ENCODE assay signal across 2 cellular contexts in the genomic region with DNA sequence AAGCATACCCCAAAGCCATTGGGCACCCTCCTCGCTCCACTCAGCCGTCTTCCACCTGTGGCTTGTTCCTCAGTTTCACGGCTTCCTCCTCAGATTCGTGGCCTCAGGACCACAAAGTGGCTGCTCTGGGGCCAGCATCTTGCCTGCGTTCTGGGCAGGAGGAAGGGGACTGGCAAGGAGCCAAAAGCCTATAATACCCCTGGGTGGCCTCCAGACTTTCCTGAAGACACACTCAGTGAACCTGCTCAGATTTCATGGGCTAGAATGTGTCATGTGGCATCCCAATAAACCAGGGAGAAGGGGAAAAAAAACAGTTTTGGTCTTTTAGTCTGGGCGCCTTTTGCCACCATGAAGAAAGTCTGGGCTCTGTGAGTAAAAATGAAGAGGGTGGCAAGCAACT.
TF ChIP-seq lines count a peak whose summit lies in the region.

No MANE protein-coding gene starts in this region.

TF ChIP-seq in H1, 55 proteins besides CTCF, POLR2A, EP300 and RAD21:
- no peak for TF ChIP-seq SIN3A (conservative IDR thresholded peaks at IDR 0.05 in 1 of 2, IDR thresholded peaks at IDR 0.05 in 1 of 2; ENCODE audit: low read depth in 1 of 2, low read length in 2 of 2)
- TF ChIP-seq CEBPB (IDR thresholded peaks at IDR 0.05; ENCODE audit: low read depth, low read length) = no peak
- TF ChIP-seq, protein P1, sequence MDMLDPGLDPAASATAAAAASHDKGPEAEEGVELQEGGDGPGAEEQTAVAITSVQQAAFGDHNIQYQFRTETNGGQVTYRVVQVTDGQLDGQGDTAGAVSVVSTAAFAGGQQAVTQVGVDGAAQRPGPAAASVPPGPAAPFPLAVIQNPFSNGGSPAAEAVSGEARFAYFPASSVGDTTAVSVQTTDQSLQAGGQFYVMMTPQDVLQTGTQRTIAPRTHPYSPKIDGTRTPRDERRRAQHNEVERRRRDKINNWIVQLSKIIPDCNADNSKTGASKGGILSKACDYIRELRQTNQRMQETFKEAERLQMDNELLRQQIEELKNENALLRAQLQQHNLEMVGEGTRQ (IDR thresholded peaks at IDR 0.05; ENCODE audit: low read length) = no peak
- TF ChIP-seq SRF (IDR thresholded peaks at IDR 0.05; ENCODE audit: low read depth, low read length) = no peak
- TF ChIP-seq RNF2 (IDR thresholded peaks at IDR 0.05; ENCODE audit: borderline replicate concordance, low read depth, low read length, missing control alignments, poor library complexity, severe bottlenecking) = no peak
- TF ChIP-seq SAP30 (IDR thresholded peaks at IDR 0.05; ENCODE audit: insufficient read depth, insufficient replicate concordance, low read length) = no peak
- no peak for TF ChIP-seq TEAD4 (IDR thresholded peaks at IDR 0.05; ENCODE audit: low read depth, low read length)
- no peak for TF ChIP-seq YY1 (IDR thresholded peaks at IDR 0.05; ENCODE audit: low read depth, low read length)
- TF ChIP-seq EGR1 (IDR thresholded peaks at IDR 0.05; ENCODE audit: borderline replicate concordance, low read depth, low read length) = no peak
- TF ChIP-seq ZNF274 (IDR thresholded peaks at IDR 0.05; ENCODE audit: borderline replicate concordance, extremely low read depth, low read length) = no peak
- TF ChIP-seq PHF8 (conservative IDR thresholded peaks at IDR 0.05; ENCODE audit: low read depth, low read length) = no peak
- TF ChIP-seq KDM1A (IDR thresholded peaks at IDR 0.05; ENCODE audit: borderline replicate concordance, low read length) = no peak
- TF ChIP-seq GABPA (IDR thresholded peaks at IDR 0.05; ENCODE audit: borderline replicate concordance, insufficient read depth, low read length) = no peak
- TF ChIP-seq CBX5 (IDR thresholded peaks at IDR 0.05; ENCODE audit: low read depth, low read length) = no peak
- no peak for TF ChIP-seq SIX5 (IDR thresholded peaks at IDR 0.05; ENCODE audit: low read depth, low read length)
- TF ChIP-seq EZH2 (IDR thresholded peaks at IDR 0.05; ENCODE audit: low read depth, low read length, severe bottlenecking) = no peak
- TF ChIP-seq CHD2 (IDR thresholded peaks at IDR 0.05; ENCODE audit: low read length) = no peak

TF ChIP-seq in neural cell, 6 proteins besides CTCF, POLR2A, EP300 and RAD21:
- peak; percentile 37 for TF ChIP-seq TAF1 (IDR thresholded peaks at IDR 0.05; ENCODE audit: low read depth)
- TF ChIP-seq EZH2 (IDR thresholded peaks at IDR 0.05; ENCODE audit: borderline replicate concordance, insufficient read depth, low read length, poor library complexity, severe bottlenecking) = no peak
- no peak for TF ChIP-seq MXI1 (conservative IDR thresholded peaks at IDR 0.05; ENCODE audit: poor library complexity, severe bottlenecking)
